Comparison of ENCODE assay signal across 35 cellular contexts in the genomic region with DNA sequence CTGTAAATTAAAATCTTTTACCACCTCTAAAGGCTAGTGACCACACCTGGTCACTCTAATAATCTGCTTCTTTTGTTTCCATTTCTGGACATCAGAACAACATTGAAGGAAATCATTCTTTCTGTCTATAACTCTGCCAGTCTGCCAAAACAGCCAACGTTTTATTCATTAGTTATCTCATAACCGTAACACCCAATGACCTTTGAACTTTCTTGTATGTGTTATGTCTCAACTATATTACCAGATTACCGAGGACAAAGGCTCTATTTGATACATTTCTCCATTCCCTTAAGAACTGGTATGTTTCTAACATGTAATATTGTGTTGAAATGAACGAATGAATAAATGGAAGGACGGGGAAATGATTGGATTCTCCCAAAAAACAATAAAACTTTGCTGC.
"Had no signal": no experiment of that assay in that cellular context is flagged by ENCODE, and none has a peak within 500 bp of the region (broad histone marks: within the 10 kb centered on the region; RNA-seq: fewer than 3 reads in every experiment).

No MANE protein-coding gene starts in this region.

- H3K27ac ChIP-seq: adrenal gland, ascending aorta, body of pancreas, brain microvascular endothelial cell, breast epithelium, cardiac muscle cell had no signal

- ATAC-seq: activated naive CD4-positive, alpha-beta T cell treated with anti-CD3 and anti-CD28 coated beads, Interleukin-2, amount 50 U/mL, for 72 hours; activated naive CD8-positive, alpha-beta T cell treated with anti-CD3 and anti-CD28 coated beads, Interleukin-2, amount 50 U/mL, for 24 hours; activated T-cell treated with anti-CD3 and anti-CD28 coated beads, Interleukin-2, amount 50 U/mL, for 4 hours; activated T-cell treated with anti-CD3 and anti-CD28 coated beads, Interleukin-2, amount 50 U/mL, for 72 hours; activated T-helper 17 cell treated with anti-CD3 and anti-CD28 coated beads, Interleukin-2, amount 50 U/mL, for 72 hours; body of pancreas had no signal

- FAIRE-seq: astrocyte, bronchial epithelial cell had no signal

- H3K4me3 ChIP-seq: adrenal gland, ascending aorta, body of pancreas, breast epithelium, cardiac muscle cell had no signal

- H3K27me3 ChIP-seq: adrenal gland, ascending aorta, body of pancreas, brain microvascular endothelial cell, breast epithelium, cardiac muscle cell had no signal

- H3K36me3 ChIP-seq: adrenal gland, ascending aorta, brain microvascular endothelial cell, breast epithelium, cardiac muscle cell had no signal

- DNase-seq: activated effector memory CD4-positive, alpha-beta T cell treated with anti-CD3 and anti-CD28 coated beads, Interleukin-2, amount 50 U/mL, for 16 hours; activated effector memory CD4-positive, alpha-beta T cell treated with Interleukin-2 at 50 U/mL for 16 hours; activated gamma-delta T cell; activated gamma-delta T cell treated with Interleukin-2 at 50 U/mL for 16 hours; activated naive CD4-positive, alpha-beta T cell; activated naive CD4-positive, alpha-beta T cell treated with anti-CD3 and anti-CD28 coated beads for 36 hours; activated naive CD4-positive, alpha-beta T cell treated with anti-CD3 and anti-CD28 coated beads, Interleukin-2, amount 10 ng/mL, durations not matched to agents 7 days and 5 days; activated naive CD4-positive, alpha-beta T cell treated with anti-CD3 and anti-CD28 coated beads, Interleukin-2, amount 50 U/mL, for 16 hours; activated naive CD4-positive, alpha-beta T cell treated with Interleukin-2 at 50 U/mL for 16 hours; activated naive CD8-positive, alpha-beta T cell treated with anti-CD3 and anti-CD28 coated beads for 36 hours; activated naive CD8-positive, alpha-beta T cell treated with anti-CD3 and anti-CD28 coated beads, Interleukin-2, amount 10 ng/mL, durations not matched to agents 7 days and 5 days; activated naive CD8-positive, alpha-beta T cell treated with anti-CD3 and anti-CD28 coated beads, Interleukin-2, amount 50 U/mL, for 24 hours; activated T-cell treated with anti-CD3 and anti-CD28 coated beads for 4 hours; activated T-cell treated with anti-CD3 and anti-CD28 coated beads, Interleukin-2, amount 50 U/mL, for 1 hour; activated T-cell treated with anti-CD3 and anti-CD28 coated beads, Interleukin-2, amount 50 U/mL, for 24 hours; activated T-cell treated with anti-CD3 and anti-CD28 coated beads, Interleukin-2, amount 50 U/mL, for 4 hours; activated T-cell treated with anti-CD3 and anti-CD28 coated beads, Interleukin-2, amount 50 U/mL, for 48 hours; activated T-cell treated with anti-CD3 and anti-CD28 coated beads, Interleukin-2, amount 50 U/mL, for 72 hours; adrenal gland; amniotic stem cell; amygdala; anterior cingulate cortex; aorta; body of pancreas; brain microvascular endothelial cell; caudate nucleus; central memory CD4-positive, alpha-beta T cell; cerebellar nuclear complex had no signal

- H3K9me3 ChIP-seq: adrenal gland, ascending aorta, body of pancreas, breast epithelium had no signal

- H3K4me1 ChIP-seq: adrenal gland, ascending aorta, body of pancreas, breast epithelium had no signal
